In genomic region chr12:94722664-94723063, GRCh38 we compare ENCODE assay signal across 16 cellular contexts.
DNase-seq lines count a peak whose midpoint lies in the region; ATAC-seq and TF ChIP-seq lines count a peak whose summit lies in the region.
"Had no signal": no experiment of that assay in that cellular context is flagged by ENCODE, and none has a peak within 500 bp of the region (broad histone marks: within the 10 kb centered on the region; RNA-seq: fewer than 3 reads in every experiment).

No MANE protein-coding gene starts in this region.

- H3K27ac ChIP-seq in gastroesophageal sphincter: no peak overlapping the region
- no peak overlapping the region for H3K27ac ChIP-seq in colonic mucosa
- no peak overlapping the region for H3K27ac ChIP-seq in SJCRH30
- H3K27ac ChIP-seq: SK-N-MC had no signal

- 75 to 93% methylated on average over 2 to 3 of the region's 3 CpGs for WGBS in gastroesophageal sphincter (ENCODE audit: low coverage in 1 of 2), 2 donors

- TF ChIP-seq POLR2A in gastroesophageal sphincter (IDR thresholded peaks at IDR 0.05): no peak

- H3K9me3 ChIP-seq in gastroesophageal sphincter: no peaks in the 10 kb centered on the region
- no peaks in the 10 kb centered on the region for H3K9me3 ChIP-seq in colonic mucosa
- H3K9me3 ChIP-seq in SJCRH30 (replicated peaks): no peaks in the 10 kb centered on the region

- no peak for TF ChIP-seq CTCF in gastroesophageal sphincter (IDR thresholded peaks at IDR 0.05)
- no peak for TF ChIP-seq CTCF in colonic mucosa (IDR thresholded peaks at IDR 0.05)

- peak; percentile 22 for ATAC-seq in gastroesophageal sphincter
- peak; percentile 61 for ATAC-seq in sciatic nerve

- TF ChIP-seq EP300 in gastroesophageal sphincter (IDR thresholded peaks at IDR 0.05): no peak

- H3K27me3 ChIP-seq in gastroesophageal sphincter: no peaks in the 10 kb centered on the region
- no peaks in the 10 kb centered on the region for H3K27me3 ChIP-seq in colonic mucosa
- no peaks in the 10 kb centered on the region for H3K27me3 ChIP-seq in SJCRH30

- no peak overlapping the region for H3K4me3 ChIP-seq in gastroesophageal sphincter
- no peak overlapping the region for H3K4me3 ChIP-seq in colonic mucosa
- H3K4me3 ChIP-seq in SJCRH30: no peak overlapping the region
- H3K4me3 ChIP-seq: SK-N-MC had no signal

- no peaks in the 10 kb centered on the region for H3K36me3 ChIP-seq in gastroesophageal sphincter
- no peaks in the 10 kb centered on the region for H3K36me3 ChIP-seq in colonic mucosa
- no peaks in the 10 kb centered on the region for H3K36me3 ChIP-seq in SJCRH30

- intact Hi-C loops in sciatic nerve (cut with DNase I): no loop called here
- intact Hi-C loops in colonic mucosa (cut with DNase I): no loop called here

- peaks cover 0 to 6% (median 0%) of the 10 kb centered on the region in 3 donors for H3K4me1 ChIP-seq in gastroesophageal sphincter
- no peaks in the 10 kb centered on the region for H3K4me1 ChIP-seq in colonic mucosa
- peaks cover 7% of the 10 kb centered on the region for H3K4me1 ChIP-seq in SJCRH30

- H3K9ac ChIP-seq in colonic mucosa (ENCODE audit: low read depth in 2 of 2, low read length in 2 of 2): no peak overlapping the region

- DNase-seq in LHCN-M2 (ENCODE audit: low read depth): peak; percentile 30
- DNase-seq in sciatic nerve (ENCODE audit: low spot score): no peak
- no peak for DNase-seq in 8988T
- no peak for DNase-seq in hippocampal formation (lab: John Stamatoyannopoulos, UW)
- no peak for DNase-seq in colonic mucosa
- no peak for DNase-seq in SJCRH30
- DNase-seq: Karpas-422, NCI-H1417, NCI-H1694 treated with DMSO at 0.1 percent for 48 hours, NCI-H2081 treated with DMSO at 0.1 percent for 48 hours, NCI-H2171 treated with DMSO at 0.1 percent for 48 hours, NCI-H446, NCI-H526, SHP77 had no signal
